Comparison of ENCODE assay signal across 8 cellular contexts in the genomic region with DNA sequence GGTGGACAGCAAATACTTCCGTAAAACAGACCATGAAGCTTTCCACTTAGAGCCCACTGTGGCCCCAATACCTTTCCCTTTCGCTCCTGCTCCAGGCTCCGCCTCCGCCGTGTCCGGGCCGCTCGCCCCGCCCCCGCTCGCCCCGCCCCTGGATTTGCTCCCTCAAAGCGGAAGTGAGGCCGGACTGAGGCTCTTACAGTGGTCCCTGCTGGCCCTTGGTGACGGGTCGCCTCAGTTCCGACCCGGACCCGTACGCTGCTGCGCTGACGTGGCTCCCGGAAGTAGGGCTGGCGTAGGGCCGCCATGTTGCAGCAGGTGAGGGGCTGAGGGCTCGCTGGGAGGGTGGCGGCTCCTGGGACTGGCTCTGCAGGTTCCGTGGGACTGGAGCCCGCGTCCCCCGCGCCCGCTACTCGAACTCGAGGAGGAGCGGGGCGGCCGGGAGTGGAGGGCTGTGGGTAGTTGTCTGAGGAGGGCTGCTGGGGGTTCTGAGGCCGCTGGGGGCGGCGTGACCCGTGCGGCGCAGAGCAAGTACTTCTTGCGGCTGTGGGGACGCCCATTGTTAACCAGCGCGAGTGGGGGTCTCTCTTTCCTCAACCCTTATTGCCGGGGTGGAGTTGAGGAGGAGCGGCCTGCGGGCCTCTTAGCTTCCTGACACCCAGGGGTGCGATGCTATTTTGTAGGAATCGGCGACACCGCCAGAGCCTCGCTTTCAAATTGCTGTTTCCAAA. TPM values are rescaled to one million over a fixed set of nuclear protein-coding genes. Genes with fewer than 3 reads are reported as not detected.
DNase-seq lines count a peak whose midpoint lies in the region; ATAC-seq and TF ChIP-seq lines count a peak whose summit lies in the region.
"Not testable (repeated sequence)": the region's sequence is repeated elsewhere in the genome, so short reads cannot be mapped to it uniquely, and the experiment has no call there.

Gene TVP23B, plus strand, starts transcription at position 193 of the 728 bp plus-strand sequence. Its CDS starts 111 bp downstream, at position 304.

- peak within 1 kb of the TSS; percentile 91 to 96 (median 93) for H3K4me3 Mint-ChIP-seq in CD4-positive, alpha-beta memory T cell
- peak within 1 kb of the TSS; percentile 79 for H3K4me3 Mint-ChIP-seq in activated CD4-positive, alpha-beta memory T cell treated with anti-CD3 and anti-CD28 coated beads for 36 hours

- H3K4me3 ChIP-seq in CD4-positive, alpha-beta memory T cell (ENCODE audit: low read length in 2 of 2), result peak within 1 kb of the TSS; percentile 36 to 44
- H3K4me3 ChIP-seq in duodenal mucosa (ENCODE audit: low read depth in 1 of 2, low read length in 2 of 2) (peak within 1 kb of the TSS; percentile 47 to 61), lower leg skin (ENCODE audit: low read depth, poor library complexity, severe bottlenecking) (peak within 1 kb of the TSS; percentile 47)

- H3K4me1 ChIP-seq in CD4-positive, alpha-beta memory T cell (ENCODE audit: insufficient read depth, low read length), result peaks cover 11% of the 10 kb centered on the region
- H3K4me1 ChIP-seq in duodenal mucosa (ENCODE audit: control insufficient read depth in 1 of 2, insufficient read depth in 2 of 2, low read length in 2 of 2), result not testable (repeated sequence)

- H3K9me3 ChIP-seq in CD4-positive, alpha-beta memory T cell (ENCODE audit: control insufficient read depth in 1 of 2, low read length in 2 of 2); duodenal mucosa (ENCODE audit: control insufficient read depth in 1 of 2, low read length in 2 of 2): not testable (repeated sequence)

- peak within 1 kb of the TSS in 1 of 2 donors; percentile 25 for H3K9ac ChIP-seq in duodenal mucosa (ENCODE audit: low read depth in 1 of 2, low read length in 2 of 2)

- H3K27ac Mint-ChIP-seq in CD4-positive, alpha-beta memory T cell, result peak within 1 kb of the TSS; percentile 96 to 98 (median 98)
- peak within 1 kb of the TSS; percentile 85 for H3K27ac Mint-ChIP-seq in activated CD4-positive, alpha-beta memory T cell treated with anti-CD3 and anti-CD28 coated beads for 36 hours

- not testable (repeated sequence) for H3K27me3 ChIP-seq in CD4-positive, alpha-beta memory T cell (ENCODE audit: insufficient read depth, low read length); duodenal mucosa (ENCODE audit: control insufficient read depth in 1 of 2, insufficient read depth in 2 of 2, low read length in 2 of 2)

- ATAC-seq in GM19455 (IDR thresholded peaks at IDR 0.05; ENCODE audit: unreplicated experiment), result peak; percentile 99

- not testable (repeated sequence) for TF ChIP-seq CTCF in lower leg skin (IDR thresholded peaks at IDR 0.05)

- H3K27ac ChIP-seq in CD4-positive, alpha-beta memory T cell (ENCODE audit: low read depth, low read length), result peak within 1 kb of the TSS; percentile 72
- H3K27ac ChIP-seq in duodenal mucosa (ENCODE audit: low read depth, low read length), result peak within 1 kb of the TSS; percentile 73

- peak; percentile 87 to 95 (median 89) for DNase-seq in CD4-positive, alpha-beta memory T cell
- DNase-seq in HK-2 (ENCODE audit: unreplicated experiment) (peak; percentile 97), NCI-H82 treated with DMSO at 0.1 percent for 48 hours (lab: John Stamatoyannopoulos, UW; ENCODE audit: unreplicated experiment) (peak; percentile 84), lower leg skin (ENCODE audit: low spot score in 2 of 2) (peak; percentile 95 to 99)
- DNase-seq in activated CD4-positive, alpha-beta memory T cell treated with anti-CD3 and anti-CD28 coated beads for 36 hours, result peak; percentile 99
- peak; percentile 95 to 97 for DNase-seq in stimulated activated CD4-positive, alpha-beta T cell treated with anti-CD3 and anti-CD28 coated beads, Interleukin-4, amount 100 ng/mL, for 4 hours

- H3K9me3 Mint-ChIP-seq in CD4-positive, alpha-beta memory T cell; activated CD4-positive, alpha-beta memory T cell treated with anti-CD3 and anti-CD28 coated beads for 36 hours: not testable (repeated sequence)

- not testable (repeated sequence) for H3K27me3 Mint-ChIP-seq in CD4-positive, alpha-beta memory T cell; activated CD4-positive, alpha-beta memory T cell treated with anti-CD3 and anti-CD28 coated beads for 36 hours

- 0 to 1% methylated on average over 9 to 52 of the region's 56 CpGs for WGBS in lower leg skin, 2 donors

- POLR2A ChIA-PET in CD4-positive, alpha-beta memory T cell (lab: Charles Lee; ENCODE audit: partially characterized antibody); activated CD4-positive, alpha-beta memory T cell treated with anti-CD3 and anti-CD28 coated beads for 36 hours (lab: Charles Lee): not testable (repeated sequence)

- peaks cover 0 to 11% of the 10 kb centered on the region in 2 donors for H3K36me3 Mint-ChIP-seq in CD4-positive, alpha-beta memory T cell
- H3K36me3 Mint-ChIP-seq in activated CD4-positive, alpha-beta memory T cell treated with anti-CD3 and anti-CD28 coated beads for 36 hours, result not testable (repeated sequence)

- H3K36me3 ChIP-seq in CD4-positive, alpha-beta memory T cell (ENCODE audit: insufficient read depth, low read length); duodenal mucosa (ENCODE audit: control insufficient read depth in 1 of 2, insufficient read depth in 2 of 2, low read length in 2 of 2): not testable (repeated sequence)

- peak in 1 of 2 donors; percentile 69 for TF ChIP-seq POLR2A in lower leg skin (IDR thresholded peaks at IDR 0.05)

- H3K4me1 Mint-ChIP-seq in CD4-positive, alpha-beta memory T cell, result peaks cover 18 to 32% (median 23%) of the 10 kb centered on the region in 4 donors
- peaks cover 20% of the 10 kb centered on the region for H3K4me1 Mint-ChIP-seq in activated CD4-positive, alpha-beta memory T cell treated with anti-CD3 and anti-CD28 coated beads for 36 hours (ENCODE audit: low read depth)

- CTCF ChIA-PET in CD4-positive, alpha-beta memory T cell (lab: Charles Lee; ENCODE audit: partially characterized antibody); activated CD4-positive, alpha-beta memory T cell treated with anti-CD3 and anti-CD28 coated beads for 36 hours (lab: Charles Lee): not testable (repeated sequence)

- intact Hi-C loops in CD4-positive, alpha-beta memory T cell (cut with micrococcal nuclease), result loop anchor here (2.0 kb wide), 1 partner anchor 76 kb away; no protein-coding TSS in a partner anchor
- intact Hi-C loops in activated CD4-positive, alpha-beta memory T cell treated with anti-CD3 and anti-CD28 coated beads for 36 hours (cut with micrococcal nuclease), result loop anchor here (10.0 kb wide), 1 partner anchor 466 kb away; the partner anchor contains the start of genes SMCR8 and TOP3A
- intact Hi-C loops in lower leg skin (cut with DNase I; ENCODE audit: low total_unique reads), result not testable (repeated sequence)

RNA-seq across cellular contexts. Expression of gene TVP23B, which starts in this region (rescaled TPM):
- total RNA-seq in CD4-positive, alpha-beta memory T cell, result 10 to 100 TPM; 37.3 to 38.6 TPM
- 10 to 100 TPM; 53.0 to 69.0 TPM for polyA plus RNA-seq in CD4-positive, alpha-beta memory T cell
- total RNA-seq in activated CD4-positive, alpha-beta memory T cell treated with anti-CD3 and anti-CD28 coated beads for 36 hours, result 10 to 100 TPM; 30.6 to 34.1 TPM
- 10 to 100 TPM; 27.9 to 49.6 (median 33.6) TPM for total RNA-seq in lower leg skin

Comparison
In these comparisons a context has a peak if more than half of its experiments do, and no peak if none do; other contexts are left out.
1. Peak in every context shown above with its lines: DNase-seq, ATAC-seq, H3K4me3 ChIP-seq and H3K27ac ChIP-seq.